24 cellular contexts compared by ENCODE assay signal in the genomic region with DNA sequence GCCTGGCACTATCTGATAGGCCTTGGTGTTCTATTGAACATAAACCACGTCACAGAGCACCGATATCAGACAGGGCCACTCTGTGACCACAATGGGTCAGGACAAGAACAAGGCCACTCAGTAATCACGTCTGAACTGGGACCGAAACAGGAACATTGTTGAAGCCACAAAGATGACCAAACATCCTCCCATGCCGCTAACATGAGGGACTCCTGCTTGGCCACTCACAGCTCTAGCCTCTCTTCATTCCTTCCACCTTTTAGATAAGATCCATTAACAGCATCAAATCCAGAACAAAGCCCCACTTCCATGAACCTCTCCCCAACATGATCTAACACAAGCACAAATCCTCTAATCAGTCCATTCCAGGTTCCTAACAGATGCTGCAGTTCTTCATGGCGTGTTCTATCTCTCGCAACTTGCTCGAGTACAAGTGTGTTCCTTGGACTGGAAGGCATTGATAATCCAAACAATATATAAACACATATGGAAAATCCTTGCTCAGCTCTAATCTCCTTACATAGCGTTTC.
"Had no signal": no experiment of that assay in that cellular context is flagged by ENCODE, and none has a peak within 500 bp of the region (broad histone marks: within the 10 kb centered on the region; RNA-seq: fewer than 3 reads in every experiment).

No MANE protein-coding gene starts in this region.

- H3K36me3 ChIP-seq: brain microvascular endothelial cell, colonic mucosa, neural progenitor cell had no signal

- H3K9me3 ChIP-seq: colonic mucosa, left ventricle myocardium inferior, psoas muscle, stomach had no signal

- H3K4me3 ChIP-seq: colonic mucosa, heart right ventricle, left ventricle myocardium inferior, neural progenitor cell, psoas muscle, stomach had no signal

- H3K27me3 ChIP-seq: brain microvascular endothelial cell, colonic mucosa, heart right ventricle, neural progenitor cell, stomach had no signal

- H3K27ac ChIP-seq: brain microvascular endothelial cell, colonic mucosa, heart right ventricle, left ventricle myocardium inferior, neural progenitor cell, psoas muscle, stomach had no signal

- H3K9me3 Mint-ChIP-seq: central memory CD8-positive, alpha-beta T cell; immature natural killer cell; naive thymus-derived CD4-positive, alpha-beta T cell had no signal

- H3K27ac Mint-ChIP-seq: activated CD4-positive, alpha-beta T cell treated with anti-CD3 and anti-CD28 coated beads, Interleukin-2, amount 10 ng/mL, durations not matched to agents 7 days and 5 days; activated CD8-positive, alpha-beta T cell treated with anti-CD3 and anti-CD28 coated beads, Interleukin-2, amount 10 ng/mL, durations not matched to agents 7 days and 5 days; neural progenitor cell had no signal

- ATAC-seq: activated CD8-positive, alpha-beta T cell treated with anti-CD3 and anti-CD28 coated beads, Interleukin-2, amount 10 ng/mL, durations not matched to agents 7 days and 5 days; activated T-cell treated with anti-CD3 and anti-CD28 coated beads, Interleukin-2, amount 50 U/mL, for 4 hours; naive thymus-derived CD4-positive, alpha-beta T cell; psoas muscle had no signal

- H3K27me3 Mint-ChIP-seq: activated CD4-positive, alpha-beta T cell treated with anti-CD3 and anti-CD28 coated beads, Interleukin-2, amount 10 ng/mL, durations not matched to agents 7 days and 5 days; central memory CD8-positive, alpha-beta T cell; naive thymus-derived CD4-positive, alpha-beta T cell had no signal

- H3K4me1 ChIP-seq: colonic mucosa, neural progenitor cell, stomach had no signal

- H3K4me1 Mint-ChIP-seq: central memory CD8-positive, alpha-beta T cell; neural progenitor cell had no signal

- H3K4me3 Mint-ChIP-seq: activated CD4-positive, alpha-beta T cell treated with anti-CD3 and anti-CD28 coated beads, Interleukin-2, amount 10 ng/mL, durations not matched to agents 7 days and 5 days; activated CD8-positive, alpha-beta T cell treated with anti-CD3 and anti-CD28 coated beads, Interleukin-2, amount 10 ng/mL, durations not matched to agents 7 days and 5 days; activated T-cell treated with anti-CD3 and anti-CD28 coated beads, Interleukin-2, amount 50 U/mL, for 4 hours; central memory CD8-positive, alpha-beta T cell; immature natural killer cell; naive thymus-derived CD4-positive, alpha-beta T cell; neural progenitor cell had no signal

- DNase-seq: activated CD4-positive, alpha-beta T cell treated with anti-CD3 and anti-CD28 coated beads, Interleukin-2, amount 10 ng/mL, durations not matched to agents 7 days and 5 days; activated CD4-positive, CD25-positive, alpha-beta regulatory T cell; activated CD8-positive, alpha-beta T cell treated with anti-CD3 and anti-CD28 coated beads, Interleukin-2, amount 10 ng/mL, durations not matched to agents 7 days and 5 days; activated effector memory CD4-positive, alpha-beta T cell treated with Interleukin-2 at 50 U/mL for 16 hours; activated naive CD4-positive, alpha-beta T cell treated with anti-CD3 and anti-CD28 coated beads, Interleukin-2, amount 50 U/mL, for 16 hours; activated T-cell treated with anti-CD3 and anti-CD28 coated beads, Interleukin-2, amount 50 U/mL, for 4 hours; aorta; brain microvascular endothelial cell; colonic mucosa; heart right ventricle; immature natural killer cell; kidney glomerular epithelial cell; left ventricle myocardium inferior; mesenchymal stem cell; naive thymus-derived CD4-positive, alpha-beta T cell; psoas muscle; right cardiac atrium; small intestine; stimulated activated CD4-positive, alpha-beta T cell treated with anti-CD3 and anti-CD28 coated beads, Interleukin-4, amount 100 ng/mL, for 1 hour; stomach; T-helper 2 cell; trophoblast cell had no signal
